In genomic region chr1:62967031-62967430, GRCh38 we compare ENCODE assay signal across 26 cellular contexts.
"Had no signal": no experiment of that assay in that cellular context is flagged by ENCODE, and none has a peak within 500 bp of the region (broad histone marks: within the 10 kb centered on the region; RNA-seq: fewer than 3 reads in every experiment).

No MANE protein-coding gene starts in this region.

- H3K27ac ChIP-seq: ovary, parathyroid adenoma, psoas muscle, right lobe of liver, sigmoid colon, suprapubic skin, testis, tibial artery, transverse colon, uterus had no signal

- H3K4me3 ChIP-seq: ovary, psoas muscle, right lobe of liver, sigmoid colon, suprapubic skin, testis, tibial artery, transverse colon, uterus had no signal

- H3K4me1 ChIP-seq: parathyroid adenoma, psoas muscle, right lobe of liver, sigmoid colon, suprapubic skin, testis, tibial artery, uterus had no signal

- H3K9me3 ChIP-seq: ovary, psoas muscle, right lobe of liver, sigmoid colon, suprapubic skin, testis, tibial artery, transverse colon, uterus had no signal

- H3K9ac ChIP-seq: parathyroid adenoma had no signal

- H2AFZ ChIP-seq: parathyroid adenoma had no signal

- H3K79me2 ChIP-seq: parathyroid adenoma had no signal

- ATAC-seq: naive thymus-derived CD4-positive, alpha-beta T cell; natural killer cell; psoas muscle; right cardiac atrium; stimulated activated memory B cell treated with anti-CD40 and anti-IgM and Interleukin-4, amounts not matched to agents 10 μg/mL and 1 μg/mL and 100 μg/mL, for 72 hours; stimulated activated naive CD8-positive, alpha-beta T cell treated with anti-CD3 and anti-CD28 coated beads, Interleukin-15, amount 100 ng/mL, for 72 hours; stimulated activated naive CD8-positive, alpha-beta T cell treated with anti-CD3 and anti-CD28 coated beads, Interleukin-15, Interleukin-2, amounts not matched to agents 100 U/mL and 50 U/mL, for 24 hours had no signal

- FAIRE-seq: small intestine had no signal

- DNase-seq: naive thymus-derived CD4-positive, alpha-beta T cell; natural killer cell; occipital lobe; ovary; posterior cingulate gyrus; psoas muscle; right cardiac atrium; right lobe of liver; sigmoid colon; small intestine; stimulated activated CD4-positive, alpha-beta T cell treated with anti-CD3 and anti-CD28 coated beads, Interleukin-12 subunit alpha, Interleukin-12 subunit beta, amount 100 ng/mL, for 4 hours; stimulated activated CD4-positive, alpha-beta T cell treated with anti-CD3 and anti-CD28 coated beads, Interleukin-1b, Interleukin-23, amount 100 ng/mL, for 48 hours; stimulated activated CD4-positive, alpha-beta T cell treated with anti-CD3 and anti-CD28 coated beads, Interleukin-4, amount 100 ng/mL, for 1 hour; stimulated activated CD4-positive, alpha-beta T cell treated with anti-CD3 and anti-CD28 coated beads, Interleukin-4, amount 100 ng/mL, for 4 hours; stimulated activated CD8-positive, alpha-beta memory T cell treated with anti-CD3 and anti-CD28 coated beads, Interleukin-4, amount 100 ng/mL, for 48 hours; stimulated activated naive CD4-positive, alpha-beta T cell; stimulated activated naive CD8-positive, alpha-beta T cell treated with anti-CD3 and anti-CD28 coated beads, Interleukin-15, amount 100 ng/mL, for 72 hours; stimulated activated naive CD8-positive, alpha-beta T cell treated with anti-CD3 and anti-CD28 coated beads, Interleukin-15, Interleukin-2, amounts not matched to agents 100 U/mL and 50 U/mL, for 24 hours; substantia nigra; testis; tibial artery; transverse colon; uterus had no signal

- H3K36me3 ChIP-seq: ovary, right lobe of liver, sigmoid colon, suprapubic skin, tibial artery, transverse colon, uterus had no signal

- H3K27me3 ChIP-seq: ovary, right lobe of liver, sigmoid colon, testis, transverse colon, uterus had no signal
